Comparison of ENCODE assay signal across 10 cellular contexts in genomic region chr15:31280037-31280830, GRCh38. TPM values are rescaled to one million over a fixed set of nuclear protein-coding genes. Genes with fewer than 3 reads are reported as not detected.
DNase-seq lines count a peak whose midpoint lies in the region; ATAC-seq and TF ChIP-seq lines count a peak whose summit lies in the region.
"Had no signal": no experiment of that assay in that cellular context is flagged by ENCODE, and none has a peak within 500 bp of the region (broad histone marks: within the 10 kb centered on the region; RNA-seq: fewer than 3 reads in every experiment).

No MANE protein-coding gene starts in this region.

- peaks cover 0 to 3% (median 0%) of the 10 kb centered on the region in 4 donors for H3K4me1 ChIP-seq in esophagus muscularis mucosa

- H3K9me3 ChIP-seq in esophagus muscularis mucosa = no peaks in the 10 kb centered on the region

- H3K4me1 Mint-ChIP-seq in activated naive CD8-positive, alpha-beta T cell treated with anti-CD3 and anti-CD28 coated beads, Interleukin-2, amount 50 U/mL, for 24 hours = no peaks in the 10 kb centered on the region
- H3K4me1 Mint-ChIP-seq in activated naive CD8-positive, alpha-beta T cell treated with anti-CD3 and anti-CD28 coated beads for 36 hours = peaks cover 3% of the 10 kb centered on the region

- no peaks in the 10 kb centered on the region for H3K27me3 ChIP-seq in esophagus muscularis mucosa

- H3K9me3 Mint-ChIP-seq in activated naive CD8-positive, alpha-beta T cell treated with anti-CD3 and anti-CD28 coated beads, Interleukin-2, amount 50 U/mL, for 24 hours = no peaks in the 10 kb centered on the region
- H3K9me3 Mint-ChIP-seq in activated naive CD8-positive, alpha-beta T cell treated with anti-CD3 and anti-CD28 coated beads for 36 hours = peaks cover 3% of the 10 kb centered on the region
- H3K9me3 Mint-ChIP-seq: CD8-positive, alpha-beta memory T cell had no signal

- no peak overlapping the region for H3K27ac Mint-ChIP-seq in activated naive CD8-positive, alpha-beta T cell treated with anti-CD3 and anti-CD28 coated beads, Interleukin-2, amount 50 U/mL, for 24 hours
- H3K27ac Mint-ChIP-seq in activated naive CD8-positive, alpha-beta T cell treated with anti-CD3 and anti-CD28 coated beads for 36 hours = no peak overlapping the region
- H3K27ac Mint-ChIP-seq: activated naive CD8-positive, alpha-beta T cell had no signal

- H3K36me3 ChIP-seq in esophagus muscularis mucosa = no peaks in the 10 kb centered on the region

- H3K27me3 Mint-ChIP-seq in activated naive CD8-positive, alpha-beta T cell treated with anti-CD3 and anti-CD28 coated beads, Interleukin-2, amount 50 U/mL, for 24 hours = no peaks in the 10 kb centered on the region
- H3K27me3 Mint-ChIP-seq in activated naive CD8-positive, alpha-beta T cell treated with anti-CD3 and anti-CD28 coated beads for 36 hours = no peaks in the 10 kb centered on the region
- H3K27me3 Mint-ChIP-seq: activated naive CD8-positive, alpha-beta T cell; CD8-positive, alpha-beta memory T cell had no signal

- H3K4me3 ChIP-seq in esophagus muscularis mucosa = no peak overlapping the region

- H3K27ac ChIP-seq in esophagus muscularis mucosa (replicated peaks in 1 of 4) = peak overlapping the region in 1 of 4 donors; percentile 26

- no peak for TF ChIP-seq POLR2A in esophagus muscularis mucosa (IDR thresholded peaks at IDR 0.05; ENCODE audit: low read depth)

- ATAC-seq in activated naive CD8-positive, alpha-beta T cell treated with anti-CD3 and anti-CD28 coated beads, Interleukin-2, amount 50 U/mL, for 24 hours = no peak
- ATAC-seq in HG03442 (IDR thresholded peaks at IDR 0.05; ENCODE audit: unreplicated experiment) (no peak), HG03108 (IDR thresholded peaks at IDR 0.05; ENCODE audit: unreplicated experiment) (no peak)

- TF ChIP-seq CTCF in esophagus muscularis mucosa (IDR thresholded peaks at IDR 0.05) = no peak

- peak; percentile 0 for DNase-seq in activated naive CD8-positive, alpha-beta T cell treated with anti-CD3 and anti-CD28 coated beads, Interleukin-2, amount 50 U/mL, for 24 hours
- no peak for DNase-seq in activated naive CD8-positive, alpha-beta T cell treated with anti-CD3 and anti-CD28 coated beads for 36 hours
- peak; percentile 32 for DNase-seq in astrocyte of the hippocampus (ENCODE audit: low read depth, low spot score)
- peak; percentile 96 for DNase-seq in medulla oblongata (ENCODE audit: extremely low spot score)
- DNase-seq in esophagus muscularis mucosa (ENCODE audit: extremely low spot score) = no peak
- no peak for DNase-seq in stimulated activated CD4-positive, alpha-beta T cell treated with anti-CD3 and anti-CD28 coated beads, Interleukin-4, amount 100 ng/mL, for 4 hours

- WGBS in esophagus muscularis mucosa = 75% methylated on average over 3 of the region's 16 CpGs

- H3K4me3 Mint-ChIP-seq in activated naive CD8-positive, alpha-beta T cell treated with anti-CD3 and anti-CD28 coated beads, Interleukin-2, amount 50 U/mL, for 24 hours = no peak overlapping the region
- no peak overlapping the region for H3K4me3 Mint-ChIP-seq in activated naive CD8-positive, alpha-beta T cell treated with anti-CD3 and anti-CD28 coated beads for 36 hours
- H3K4me3 Mint-ChIP-seq: activated naive CD8-positive, alpha-beta T cell; CD8-positive, alpha-beta memory T cell had no signal

- intact Hi-C loops in esophagus muscularis mucosa (cut with DNase I) = no loop called here

- H3K36me3 Mint-ChIP-seq in activated naive CD8-positive, alpha-beta T cell treated with anti-CD3 and anti-CD28 coated beads, Interleukin-2, amount 50 U/mL, for 24 hours (ENCODE audit: low read depth) = no peaks in the 10 kb centered on the region
- no peaks in the 10 kb centered on the region for H3K36me3 Mint-ChIP-seq in activated naive CD8-positive, alpha-beta T cell treated with anti-CD3 and anti-CD28 coated beads for 36 hours
- H3K36me3 Mint-ChIP-seq: activated naive CD8-positive, alpha-beta T cell; CD8-positive, alpha-beta memory T cell had no signal

- no peak for TF ChIP-seq EP300 in esophagus muscularis mucosa (IDR thresholded peaks at IDR 0.05)

RNA-seq across cellular contexts. Expression of gene KLF13, which starts 46.4 kb away (rescaled TPM):
- 100 to 1,000 TPM; 110 to 111 TPM for total RNA-seq in activated naive CD8-positive, alpha-beta T cell treated with anti-CD3 and anti-CD28 coated beads for 36 hours
- 100 to 1,000 TPM in 1 of 4 donors, 10 to 100 TPM in 3; 57.3 to 109 (median 74.2) TPM for total RNA-seq in esophagus muscularis mucosa

Comparison
In these comparisons a context has a peak if more than half of its experiments do, and no peak if none do; other contexts are left out.
1. DNase-seq: peak in activated naive CD8-positive, alpha-beta T cell treated with anti-CD3 and anti-CD28 coated beads, Interleukin-2, amount 50 U/mL, for 24 hours (single experiment), astrocyte of the hippocampus (single experiment) and medulla oblongata (single experiment); none in activated naive CD8-positive, alpha-beta T cell treated with anti-CD3 and anti-CD28 coated beads for 36 hours (single experiment), esophagus muscularis mucosa (single experiment) and stimulated activated CD4-positive, alpha-beta T cell treated with anti-CD3 and anti-CD28 coated beads, Interleukin-4, amount 100 ng/mL, for 4 hours (0 of 2).